In the genomic region with DNA sequence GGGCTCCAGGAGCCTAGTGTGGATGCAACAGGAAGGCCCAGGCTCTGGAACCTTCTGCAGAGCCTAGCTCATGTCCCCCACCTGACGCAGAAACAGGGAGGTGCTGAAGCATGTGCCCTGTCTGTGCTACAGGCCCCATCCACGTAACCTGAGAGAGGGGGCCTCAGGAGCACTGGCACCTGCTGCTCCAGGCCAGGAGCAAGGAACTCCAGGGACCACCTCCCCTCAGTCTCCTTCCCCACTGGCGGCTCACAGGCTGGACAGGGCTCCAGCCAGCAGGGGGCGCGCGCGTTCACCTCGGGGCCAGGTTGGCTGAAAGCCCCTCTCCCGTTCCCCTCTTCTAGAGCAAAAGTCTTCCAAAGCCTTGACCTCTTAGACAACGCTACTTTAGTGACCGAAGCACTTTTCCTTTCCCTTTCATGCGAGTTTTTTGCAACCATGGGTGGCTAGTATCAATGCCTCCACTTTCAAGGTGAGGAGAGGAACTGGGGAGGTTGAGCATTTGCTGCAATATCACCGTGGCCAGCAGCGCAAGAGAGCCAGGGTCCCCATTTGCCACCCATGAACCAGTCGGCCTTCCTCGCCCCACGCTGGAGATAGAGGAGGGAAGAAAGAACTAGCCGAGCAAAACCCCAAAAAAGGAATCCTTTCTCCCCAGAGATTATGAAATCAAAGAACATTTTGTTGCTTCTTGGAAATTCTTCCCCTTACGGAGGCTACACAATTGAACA, we compare ENCODE assay signal across 8 cellular contexts. TPM values are rescaled to one million over a fixed set of nuclear protein-coding genes. Genes with fewer than 3 reads are reported as not detected.
DNase-seq lines count a peak whose midpoint lies in the region; ATAC-seq and TF ChIP-seq lines count a peak whose summit lies in the region.

No MANE protein-coding gene starts in this region.

- peak overlapping the region; percentile 85 for H3K27ac Mint-ChIP-seq in activated CD4-positive, alpha-beta T cell treated with anti-CD3 and anti-CD28 coated beads, Interleukin-2, amount 10 ng/mL, durations not matched to agents 24 days and 14 days

- H3K9me2 ChIP-seq in MM.1S (replicated peaks; ENCODE audit: insufficient read depth, low read length), result no peaks in the 10 kb centered on the region

- H4K20me1 ChIP-seq in MM.1S (ENCODE audit: insufficient read depth, low read length), result no peaks in the 10 kb centered on the region

- H2AFZ ChIP-seq in MM.1S (ENCODE audit: low read length), result peak overlapping the region; percentile 82

- peak; percentile 99 for TF ChIP-seq CTCF in MM.1S (IDR thresholded peaks at IDR 0.05; ENCODE audit: low read length)
- TF ChIP-seq CTCF in lower leg skin (IDR thresholded peaks at IDR 0.05), result peak in 1 of 3 donors; percentile 84

- no peaks in the 10 kb centered on the region for H3K36me3 ChIP-seq in MM.1S (replicated peaks; ENCODE audit: insufficient read depth, low read length)

- H3K4me3 Mint-ChIP-seq in activated CD4-positive, alpha-beta T cell treated with anti-CD3 and anti-CD28 coated beads, Interleukin-2, amount 10 ng/mL, durations not matched to agents 24 days and 14 days, result peak overlapping the region; percentile 88

- no peak for ATAC-seq in GM18520 (IDR thresholded peaks at IDR 0.05; ENCODE audit: unreplicated experiment)

- H3K27ac ChIP-seq in MM.1S (ENCODE audit: low read length), result peak overlapping the region; percentile 6; the same call in 1 of the 2 replicates

- peaks cover 20% of the 10 kb centered on the region for H3K4me1 Mint-ChIP-seq in activated CD4-positive, alpha-beta T cell treated with anti-CD3 and anti-CD28 coated beads, Interleukin-2, amount 10 ng/mL, durations not matched to agents 24 days and 14 days

- WGBS in lower leg skin, 2 donors, result 10 to 19% methylated on average over 17 to 19 of the region's 19 CpGs

- no peaks in the 10 kb centered on the region for H3K4me1 ChIP-seq in MM.1S (ENCODE audit: low read length)

- intact Hi-C loops in activated CD4-positive, alpha-beta T cell treated with anti-CD3 and anti-CD28 coated beads, Interleukin-2, amount 10 ng/mL, durations not matched to agents 24 days and 14 days (cut with micrococcal nuclease), result loop anchor here (2.0 to 5.0 kb wide), 2 partner anchors 15 to 51 kb away; a partner anchor contains a TSS
- intact Hi-C loops in lower leg skin (cut with DNase I; ENCODE audit: low total_unique reads), result no loop called here

- H3K27me3 ChIP-seq in MM.1S (replicated peaks; ENCODE audit: insufficient read depth, low read length), result no peaks in the 10 kb centered on the region

- H3K4me3 ChIP-seq in MM.1S (ENCODE audit: low read length) (peak overlapping the region; percentile 66), lower leg skin (ENCODE audit: low read depth, poor library complexity, severe bottlenecking) (peak overlapping the region; percentile 63)

- H3K9ac ChIP-seq in MM.1S (ENCODE audit: low read length), result peak overlapping the region; percentile 49

- peaks cover 11% of the 10 kb centered on the region; the same call in 1 of the 2 replicates for H3K79me2 ChIP-seq in MM.1S (ENCODE audit: low read length)

- H3K36me3 Mint-ChIP-seq in activated CD4-positive, alpha-beta T cell treated with anti-CD3 and anti-CD28 coated beads, Interleukin-2, amount 10 ng/mL, durations not matched to agents 24 days and 14 days (ENCODE audit: low read depth), result peaks cover 10% of the 10 kb centered on the region

- peaks cover 13% of the 10 kb centered on the region for H3K27me3 Mint-ChIP-seq in activated CD4-positive, alpha-beta T cell treated with anti-CD3 and anti-CD28 coated beads, Interleukin-2, amount 10 ng/mL, durations not matched to agents 24 days and 14 days

- no peaks in the 10 kb centered on the region for H3F3A ChIP-seq in MM.1S (ENCODE audit: insufficient read depth, low read length)

- H3K9me3 ChIP-seq in MM.1S (replicated peaks; ENCODE audit: insufficient read depth, low read length), result no peaks in the 10 kb centered on the region

- peak overlapping the region; percentile 80 for H3K4me2 ChIP-seq in MM.1S (ENCODE audit: low read depth, low read length)

- DNase-seq in NCI-H82 (lab: John Stamatoyannopoulos, UW), result peak; percentile 67
- DNase-seq in NCI-H82 treated with DMSO at 0.1 percent for 48 hours (lab: John Stamatoyannopoulos, UW; ENCODE audit: unreplicated experiment), result no peak
- DNase-seq in MM.1S, result peak; percentile 58
- peak; percentile 94 for DNase-seq in activated CD4-positive, alpha-beta T cell treated with anti-CD3 and anti-CD28 coated beads, Interleukin-2, amount 10 ng/mL, durations not matched to agents 24 days and 14 days
- DNase-seq in dermis blood vessel endothelial cell, result peak; percentile 85
- peak in 1 of 2 donors; percentile 93 for DNase-seq in lower leg skin (ENCODE audit: low spot score in 2 of 2)
- DNase-seq in stimulated activated CD4-positive, alpha-beta T cell treated with anti-CD3 and anti-CD28 coated beads, TNF-alpha, amount 100 ng/mL, for 24 hours (ENCODE audit: low read depth in 3 of 3), result peak; percentile 46 to 67 (median 55)

- H3K9me3 Mint-ChIP-seq in activated CD4-positive, alpha-beta T cell treated with anti-CD3 and anti-CD28 coated beads, Interleukin-2, amount 10 ng/mL, durations not matched to agents 24 days and 14 days, result no peaks in the 10 kb centered on the region

- TF ChIP-seq POLR2A in lower leg skin (IDR thresholded peaks at IDR 0.05), result no peak

RNA-seq across cellular contexts. Expression of a gene that starts 52.4 kb away (rescaled TPM):
- total RNA-seq in activated CD4-positive, alpha-beta T cell treated with anti-CD3 and anti-CD28 coated beads, Interleukin-2, amount 10 ng/mL, durations not matched to agents 24 days and 14 days, result 2.1 and 4.6 TPM in 2 replicates
- total RNA-seq in dermis blood vessel endothelial cell, result 4.3 and 7.0 TPM in 2 replicates
- 10 to 100 TPM; 49.5 to 95.7 (median 60.8) TPM for total RNA-seq in lower leg skin

RNA-seq across cellular contexts. Expression of a gene that starts 53.2 kb away (rescaled TPM):
- 17.4 and 17.7 TPM in 2 replicates for total RNA-seq in activated CD4-positive, alpha-beta T cell treated with anti-CD3 and anti-CD28 coated beads, Interleukin-2, amount 10 ng/mL, durations not matched to agents 24 days and 14 days
- total RNA-seq in dermis blood vessel endothelial cell (21.3 and 32.1 TPM in 2 replicates), lower leg skin (10 to 100 TPM; 65.5 to 98.7 (median 87.8) TPM)
